8 cellular contexts compared by ENCODE assay signal in genomic region chr17:49567871-49568694, GRCh38. TPM values are rescaled to one million over a fixed set of nuclear protein-coding genes. Genes with fewer than 3 reads are reported as not detected.
DNase-seq lines count a peak whose midpoint lies in the region; ATAC-seq, FAIRE-seq and TF ChIP-seq lines count a peak whose summit lies in the region.

No MANE protein-coding gene starts in this region.

- no peak for TF ChIP-seq EP300 in gastroesophageal sphincter (IDR thresholded peaks at IDR 0.05)

- FAIRE-seq in GM12891 (lab: Jason Lieb, UNC) = peak; percentile 96

- H3K4me1 ChIP-seq in SJSA1 (replicated peaks) (peaks cover 17% of the 10 kb centered on the region), gastroesophageal sphincter (peaks cover 7 to 49% (median 11%) of the 10 kb centered on the region in 3 donors)

- H3K27me3 ChIP-seq in SJSA1 (replicated peaks) = peaks cover 4% of the 10 kb centered on the region; the same call in 1 of the 2 replicates
- no peaks in the 10 kb centered on the region for H3K27me3 ChIP-seq in gastroesophageal sphincter

- ATAC-seq in gastroesophageal sphincter = peak; percentile 58
- ATAC-seq in GM21367 (IDR thresholded peaks at IDR 0.05; ENCODE audit: unreplicated experiment) = no peak

- peak overlapping the region; percentile 32 for H3K4me3 ChIP-seq in SJSA1
- peak overlapping the region; percentile 2 to 46 for H3K4me3 ChIP-seq in gastroesophageal sphincter

- DNase-seq in GM12891 (ENCODE audit: insufficient read length, low spot score) = peak; percentile 73
- peak; percentile 88 for DNase-seq in KBM-7
- DNase-seq in SJSA1 (ENCODE audit: low read depth in 1 of 2, low spot score in 2 of 2) = peak; percentile 88 to 96
- DNase-seq in activated gamma-delta T cell treated with anti-CD3 and anti-CD28 coated beads, Interleukin-2, amount 50 U/mL, for 16 hours (ENCODE audit: low read depth) = peak; percentile 75
- DNase-seq in non-pigmented ciliary epithelial cell (ENCODE audit: low read depth) = peak; percentile 32
- DNase-seq in stromal cell of bone marrow (ENCODE audit: low read depth) = peak; percentile 59

- no peak for TF ChIP-seq POLR2A in GM12891 (IDR thresholded peaks at IDR 0.05; ENCODE audit: low read depth, low read length)
- no peak for TF ChIP-seq POLR2A in gastroesophageal sphincter (IDR thresholded peaks at IDR 0.05)

- H3K9me3 ChIP-seq in SJSA1 (replicated peaks) (no peaks in the 10 kb centered on the region), gastroesophageal sphincter (no peaks in the 10 kb centered on the region)

- H3K27ac ChIP-seq in SJSA1 (no peak overlapping the region), gastroesophageal sphincter (peak overlapping the region; percentile 81 to 91 (median 88))

- peak; percentile 96 to 99 (median 98) for TF ChIP-seq CTCF in gastroesophageal sphincter (IDR thresholded peaks at IDR 0.05)

- in situ Hi-C loops in KBM-7 (cut with MboI; ENCODE audit: low pct_unique_long_range_greater_than_20kb, low sequenced_read_pairs) = loop anchor here (25.0 kb wide), 1 partner anchor 419 kb away; the partner anchor contains the start of gene DLX3

- H3K36me3 ChIP-seq in SJSA1 = no peaks in the 10 kb centered on the region
- H3K36me3 ChIP-seq in gastroesophageal sphincter = no peaks in the 10 kb centered on the region

- 21 to 29% methylated on average over 2 to 19 of the region's 42 CpGs for WGBS in gastroesophageal sphincter (ENCODE audit: low coverage in 1 of 2), 2 donors

TF ChIP-seq in GM12891, 5 proteins besides CTCF, POLR2A, EP300 and RAD21:
- TF ChIP-seq TAF1 (IDR thresholded peaks at IDR 0.05; ENCODE audit: low read depth, low read length) (no peak), POLR2AphosphoS5 (IDR thresholded peaks at IDR 0.05; ENCODE audit: low read depth, low read length) (no peak), SPI1 (IDR thresholded peaks at IDR 0.05; ENCODE audit: low read depth, low read length) (no peak), PAX5 (IDR thresholded peaks at IDR 0.05; ENCODE audit: insufficient read depth, low read length, severe bottlenecking) (no peak), POU2F2 (IDR thresholded peaks at IDR 0.05; ENCODE audit: low read depth, low read length) (0 out of 2 replicates have a peak, but pooled peaks have one; percentile 35)

RNA-seq across cellular contexts. Expression of gene NXPH3, which starts 7.6 kb away (rescaled TPM):
- polyA plus RNA-seq in GM12891 (2012; ENCODE audit: low read depth, missing spikeins) = 0.95 TPM
- total RNA-seq in SJSA1 (2014; rRNA removed; shearing (Covaris generic)) = 2.2 and 2.3 TPM in 2 replicates
- total RNA-seq in gastroesophageal sphincter = 10 to 100 TPM; 24.4 to 26.4 (median 25.0) TPM

Comparison
In these comparisons a context has a peak if more than half of its experiments do, and no peak if none do; other contexts are left out.
1. DNase-seq: peak in every context shown above with its lines; median percentile 92 in SJSA1; 88 in KBM-7; 75 in activated gamma-delta T cell treated with anti-CD3 and anti-CD28 coated beads, Interleukin-2, amount 50 U/mL, for 16 hours; 73 in GM12891; 59 in stromal cell of bone marrow; 32 in non-pigmented ciliary epithelial cell.